In the genomic region with DNA sequence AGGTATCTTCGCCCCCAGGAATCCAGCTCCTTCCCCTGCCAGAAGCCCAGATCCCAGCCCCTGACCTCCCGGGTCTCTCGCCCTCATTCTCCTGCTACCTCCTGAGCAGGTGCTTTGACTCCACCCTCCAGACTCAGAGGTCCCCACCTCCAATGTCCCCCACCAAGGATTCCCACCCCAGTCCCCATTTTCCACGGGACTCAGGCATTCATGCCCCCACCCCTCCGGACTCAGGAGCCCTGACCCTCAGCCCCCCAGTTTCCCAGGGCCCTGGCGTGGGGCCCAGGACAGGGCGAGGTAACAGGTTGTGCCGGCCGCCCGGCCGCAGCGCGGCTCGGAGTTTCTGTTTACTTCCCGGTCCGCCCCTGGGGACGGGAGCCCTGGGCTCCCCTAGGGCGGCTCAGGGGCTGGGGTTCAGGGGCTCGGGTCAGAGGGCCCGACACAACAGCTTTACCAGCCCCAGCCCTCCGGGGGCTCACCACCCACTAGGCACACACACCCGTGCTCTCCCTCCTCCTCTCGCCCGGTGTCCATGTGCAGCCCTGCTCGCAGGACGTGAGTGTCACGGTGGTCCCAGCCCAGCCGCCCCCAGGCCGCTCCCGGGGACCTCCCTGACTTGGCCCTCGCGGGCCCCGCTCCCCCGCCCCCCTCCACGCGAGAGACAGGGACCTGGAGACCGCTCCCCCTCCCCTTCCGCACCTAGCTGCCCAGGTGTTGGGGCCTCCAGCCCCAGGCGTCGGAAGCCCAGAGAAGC, we compare ENCODE assay signal across 11 cellular contexts. TPM values are rescaled to one million over a fixed set of nuclear protein-coding genes. Genes with fewer than 3 reads are reported as not detected.
DNase-seq lines count a peak whose midpoint lies in the region; ATAC-seq and TF ChIP-seq lines count a peak whose summit lies in the region.
"Had no signal": no experiment of that assay in that cellular context is flagged by ENCODE, and none has a peak within 500 bp of the region (broad histone marks: within the 10 kb centered on the region; RNA-seq: fewer than 3 reads in every experiment).

No MANE protein-coding gene starts in this region.

- H3K9ac ChIP-seq in IMR-90 (ENCODE audit: low read depth, low read length) (no peak overlapping the region), trophoblast cell (ENCODE audit: low read length) (no peak overlapping the region)

- WGBS in IMR-90 (ENCODE audit: extremely low coverage in 2 of 2, insufficient read length in 1 of 2), 2 experiments: 14% methylated on average over 11 of the region's 40 CpGs; no CpG with 5 or more reads in 1 of the 2 experiments
- no CpG with 5 or more reads among the region's 40 CpGs for WGBS in trophoblast cell (ENCODE audit: extremely low coverage, insufficient coverage, insufficient read length)

- peaks cover 71% of the 10 kb centered on the region for H3K27me3 ChIP-seq in IMR-90 (ENCODE audit: control insufficient read depth, insufficient read depth, low read length)
- peaks cover 10% of the 10 kb centered on the region for H3K27me3 ChIP-seq in trophoblast cell (ENCODE audit: insufficient read depth, low read length)

- H3K27ac ChIP-seq in IMR-90 (ENCODE audit: insufficient read depth, low read length) (no peak overlapping the region), trophoblast cell (ENCODE audit: low read depth, low read length) (no peak overlapping the region)
- H3K27ac ChIP-seq: brain microvascular endothelial cell had no signal

- H2BK12ac ChIP-seq in trophoblast cell (ENCODE audit: low read length): no peak overlapping the region

- 0 out of 2 replicates have a peak, but pooled peaks have one; percentile 4 for ATAC-seq in IMR-90 (ENCODE audit: low read depth)
- peak; percentile 17 for ATAC-seq in effector memory CD8-positive, alpha-beta T cell (replicated peaks)
- no peak for ATAC-seq in HG02884 (IDR thresholded peaks at IDR 0.05; ENCODE audit: unreplicated experiment)
- no peak for ATAC-seq in HG02623 (IDR thresholded peaks at IDR 0.05; ENCODE audit: unreplicated experiment)

- H3K23ac ChIP-seq in IMR-90 (ENCODE audit: low read depth, low read length) (no peak overlapping the region), trophoblast cell (ENCODE audit: low read length) (no peak overlapping the region)

- CTCF ChIA-PET in IMR-90 (lab: Yijun Ruan, JAX): no interaction called here

- BruUV-seq in IMR-90 (replicated peaks; lab: Mats Ljungman, UMichigan): no TSS peak

- no peaks in the 10 kb centered on the region for H3K79me2 ChIP-seq in trophoblast cell (ENCODE audit: control insufficient read depth, insufficient read depth, low read length, poor library complexity)

- H3K4ac ChIP-seq in IMR-90 (ENCODE audit: low read depth, low read length) (no peak overlapping the region), trophoblast cell (ENCODE audit: low read depth, low read length) (no peak overlapping the region)

- H4K20me1 ChIP-seq in IMR-90 (ENCODE audit: insufficient read depth, low read length): no peaks in the 10 kb centered on the region

- no peak overlapping the region for H2BK5ac ChIP-seq in IMR-90 (ENCODE audit: low read depth, low read length, poor library complexity, severe bottlenecking)
- no peak overlapping the region for H2BK5ac ChIP-seq in trophoblast cell (ENCODE audit: low read depth, low read length, poor library complexity)

- H3K18ac ChIP-seq in IMR-90 (ENCODE audit: low read depth, low read length): no peak overlapping the region
- H3K18ac ChIP-seq in trophoblast cell (ENCODE audit: low read length): no peak overlapping the region

- H2AK5ac ChIP-seq in IMR-90 (ENCODE audit: low read depth, low read length): no peak overlapping the region
- H2AK5ac ChIP-seq in trophoblast cell (ENCODE audit: low read length): no peak overlapping the region

- peaks cover 72 to 98% of the 10 kb centered on the region in 2 donors for H3K27me3 Mint-ChIP-seq in effector memory CD8-positive, alpha-beta T cell

- no peak overlapping the region for H2BK15ac ChIP-seq in IMR-90 (ENCODE audit: low read depth, low read length)

- no peaks in the 10 kb centered on the region for H3K79me1 ChIP-seq in IMR-90 (ENCODE audit: low read depth in 1 of 2, low read length in 2 of 2)
- H3K79me1 ChIP-seq in trophoblast cell (ENCODE audit: low read length): peaks cover 1% of the 10 kb centered on the region

- H4K91ac ChIP-seq in IMR-90 (ENCODE audit: insufficient read depth, low read depth, low read length) (no peak overlapping the region), trophoblast cell (ENCODE audit: low read depth, low read length) (no peak overlapping the region)

- H3K9me3 ChIP-seq in IMR-90 (ENCODE audit: control insufficient read depth, insufficient read depth, low read length) (no peaks in the 10 kb centered on the region), trophoblast cell (ENCODE audit: insufficient read depth, low read depth, low read length) (no peaks in the 10 kb centered on the region)

- H4K8ac ChIP-seq in IMR-90 (ENCODE audit: low read depth in 2 of 2, low read length in 2 of 2) (no peak overlapping the region), trophoblast cell (ENCODE audit: low read depth, low read length) (no peak overlapping the region)

- H4K5ac ChIP-seq in IMR-90 (ENCODE audit: low read depth, low read length): no peak overlapping the region

- H3K56ac ChIP-seq in IMR-90 (ENCODE audit: extremely low read depth, insufficient read depth, low read length): no peak overlapping the region

- H2AFZ ChIP-seq in IMR-90 (replicated peaks; ENCODE audit: low read length, poor library complexity): no peak overlapping the region
- H2AFZ ChIP-seq in trophoblast cell (ENCODE audit: insufficient read depth, low read length, poor library complexity): no peak overlapping the region

- H3K4me3 ChIP-seq in IMR-90 (ENCODE audit: insufficient read depth, low read depth, low read length) (no peak overlapping the region), trophoblast cell (ENCODE audit: low read depth, low read length) (peak overlapping the region; percentile 26)

- peak overlapping the region in 1 of 2 donors; percentile 28 for H3K4me3 Mint-ChIP-seq in effector memory CD8-positive, alpha-beta T cell
- H3K4me3 Mint-ChIP-seq: activated CD4-positive, alpha-beta memory T cell treated with anti-CD3 and anti-CD28 coated beads, Interleukin-2, amount 10 ng/mL, durations not matched to agents 7 days and 5 days had no signal

- peak overlapping the region; percentile 28 for H4K12ac ChIP-seq in trophoblast cell (ENCODE audit: low read depth, low read length)

- no peak for TF ChIP-seq RAD21 in IMR-90 (IDR thresholded peaks at IDR 0.05; ENCODE audit: low read length)

- DNase-seq in IMR-90: no peak
- no peak for DNase-seq in effector memory CD8-positive, alpha-beta T cell
- no peak for DNase-seq in trophoblast cell
- DNase-seq in T-helper 1 cell: no peak
- DNase-seq: activated CD4-positive, alpha-beta memory T cell treated with anti-CD3 and anti-CD28 coated beads, Interleukin-2, amount 10 ng/mL, durations not matched to agents 7 days and 5 days; brain microvascular endothelial cell; hippocampal formation; SIG-M5; stimulated activated naive CD4-positive, alpha-beta T cell had no signal

- H3K4me2 ChIP-seq in IMR-90 (ENCODE audit: low read depth, low read length) (no peak overlapping the region), trophoblast cell (ENCODE audit: low read length) (peak overlapping the region; percentile 51)

- in situ Hi-C loops in IMR-90 (cut with MboI; ENCODE audit: low sequenced_read_pairs): no loop called here

- no peaks in the 10 kb centered on the region for H3K36me3 Mint-ChIP-seq in effector memory CD8-positive, alpha-beta T cell (ENCODE audit: insufficient read depth)

- peaks cover 11 to 19% of the 10 kb centered on the region in 2 donors for H3K4me1 Mint-ChIP-seq in effector memory CD8-positive, alpha-beta T cell (ENCODE audit: low read depth in 2 of 2)

- no peak overlapping the region for H2AK9ac ChIP-seq in IMR-90 (replicated peaks; ENCODE audit: low read depth, low read length, poor library complexity)

- no peaks in the 10 kb centered on the region for H3K4me1 ChIP-seq in IMR-90 (ENCODE audit: control insufficient read depth, insufficient read depth, low read length)
- peaks cover 5 to 7% of the 10 kb centered on the region in 2 experiments for H3K4me1 ChIP-seq in trophoblast cell (ENCODE audit: control insufficient read depth in 1 of 2, insufficient read depth in 2 of 2, low read length in 2 of 2)

- POLR2A ChIA-PET in IMR-90 (lab: Charles Lee; ENCODE audit: unreplicated experiment): interaction anchor here (1.2 kb wide), 1 partner anchor 13 kb away, joined by 3 read pairs; no protein-coding TSS in a partner anchor

- no peak for TF ChIP-seq CTCF in IMR-90 (conservative IDR thresholded peaks at IDR 0.05; ENCODE audit: low read depth, low read length)

- no peaks in the 10 kb centered on the region for H3K36me3 ChIP-seq in IMR-90 (ENCODE audit: control insufficient read depth, insufficient read depth, low read length)
- no peaks in the 10 kb centered on the region for H3K36me3 ChIP-seq in trophoblast cell (ENCODE audit: control insufficient read depth in 1 of 2, insufficient read depth in 2 of 2, low read length in 2 of 2)
- H3K36me3 ChIP-seq: brain microvascular endothelial cell had no signal

- no peaks in the 10 kb centered on the region for H3K9me3 Mint-ChIP-seq in effector memory CD8-positive, alpha-beta T cell
- H3K9me3 Mint-ChIP-seq: activated CD4-positive, alpha-beta memory T cell treated with anti-CD3 and anti-CD28 coated beads, Interleukin-2, amount 10 ng/mL, durations not matched to agents 7 days and 5 days had no signal

- no peak overlapping the region for H2BK120ac ChIP-seq in IMR-90 (ENCODE audit: low read depth, low read length)
- H2BK120ac ChIP-seq in trophoblast cell (ENCODE audit: insufficient read depth, low read length, poor library complexity): no peak overlapping the region

- no peaks in the 10 kb centered on the region for H3K9me1 ChIP-seq in IMR-90 (ENCODE audit: insufficient read depth, low read length)

- intact Hi-C loops in IMR-90 (cut with micrococcal nuclease): no loop called here

- TF ChIP-seq POLR2A in IMR-90 (IDR thresholded peaks at IDR 0.05; ENCODE audit: low read depth, low read length): no peak

- no peak overlapping the region for H2BK20ac ChIP-seq in IMR-90 (ENCODE audit: low read depth, low read length)

- no peak overlapping the region for H3K27ac Mint-ChIP-seq in effector memory CD8-positive, alpha-beta T cell
- H3K27ac Mint-ChIP-seq: activated CD4-positive, alpha-beta memory T cell treated with anti-CD3 and anti-CD28 coated beads, Interleukin-2, amount 10 ng/mL, durations not matched to agents 7 days and 5 days had no signal

- dilution Hi-C loops in IMR-90 (cut with HindIII; ENCODE audit: low sequenced_read_pairs, unreplicated experiment): no loop called here

- no peak overlapping the region for H3K14ac ChIP-seq in IMR-90 (replicated peaks; ENCODE audit: low read depth, low read length)
- peak overlapping the region; percentile 25 for H3K14ac ChIP-seq in trophoblast cell (ENCODE audit: low read length)

RNA-seq across cellular contexts. Expression of gene BICDL2, which starts 0.6 kb away (rescaled TPM):
- total RNA-seq in IMR-90 (2012; rRNA removed): under 0.01 and 0.18 TPM in 2 replicates
- polyA plus RNA-seq in IMR-90 (2012; rRNA removed): 0.17 and 0.19 TPM in 2 replicates
- 0.15 and 0.25 TPM in 2 replicates for polyA plus RNA-seq in IMR-90 (2012; cell fraction: cytosol; rRNA removed)
- polyA plus RNA-seq in IMR-90 (2012; cell fraction: nucleus; rRNA removed; ENCODE audit: low replicate concordance): 0.05 and 0.20 TPM in 2 replicates
- polyA plus RNA-seq in trophoblast cell (2013): 2.0 TPM in 2 replicates

RNA-seq across cellular contexts. Expression of gene MMP25, which starts 10.2 kb away (rescaled TPM):
- total RNA-seq in IMR-90 (2012; rRNA removed): not detected in 2 replicates
- 0.07 TPM in 2 replicates for polyA plus RNA-seq in IMR-90 (2012; rRNA removed)
- 0.03 and 0.07 TPM in 2 replicates for polyA plus RNA-seq in IMR-90 (2012; cell fraction: cytosol; rRNA removed)
- polyA plus RNA-seq in IMR-90 (2012; cell fraction: nucleus; rRNA removed; ENCODE audit: low replicate concordance): 0.50 and 0.57 TPM in 2 replicates
- 0.14 and 0.17 TPM in 2 replicates for polyA plus RNA-seq in trophoblast cell (2013)

RNA-seq across cellular contexts. Expression of gene THOC6, which starts 12.3 kb away (rescaled TPM):
- 16.1 and 16.8 TPM in 2 replicates for total RNA-seq in IMR-90 (2012; rRNA removed)
- 23.1 and 26.0 TPM in 2 replicates for polyA plus RNA-seq in IMR-90 (2012; rRNA removed)
- 19.7 and 25.7 TPM in 2 replicates for polyA plus RNA-seq in IMR-90 (2012; cell fraction: cytosol; rRNA removed)
- polyA plus RNA-seq in IMR-90 (2012; cell fraction: nucleus; rRNA removed; ENCODE audit: low replicate concordance): 128 and 164 TPM in 2 replicates
- polyA plus RNA-seq in trophoblast cell (2013): 26.2 and 26.7 TPM in 2 replicates

RNA-seq across cellular contexts. Expression of gene HCFC1R1, which starts 12.4 kb away (rescaled TPM):
- total RNA-seq in IMR-90 (2012; rRNA removed): 7.2 and 9.7 TPM in 2 replicates
- polyA plus RNA-seq in IMR-90 (2012; rRNA removed): 57.9 and 121 TPM in 2 replicates
- 41.2 and 72.4 TPM in 2 replicates for polyA plus RNA-seq in IMR-90 (2012; cell fraction: cytosol; rRNA removed)
- 15.4 and 31.6 TPM in 2 replicates for polyA plus RNA-seq in IMR-90 (2012; cell fraction: nucleus; rRNA removed; ENCODE audit: low replicate concordance)
- 124 TPM in 2 replicates for polyA plus RNA-seq in trophoblast cell (2013)

RNA-seq across cellular contexts. Expression of gene TNFRSF12A, which starts 16.0 kb away (rescaled TPM):
- 103 and 118 TPM in 2 replicates for total RNA-seq in IMR-90 (2012; rRNA removed)
- polyA plus RNA-seq in IMR-90 (2012; rRNA removed): 304 and 346 TPM in 2 replicates
- polyA plus RNA-seq in IMR-90 (2012; cell fraction: cytosol; rRNA removed): 521 and 602 TPM in 2 replicates
- polyA plus RNA-seq in IMR-90 (2012; cell fraction: nucleus; rRNA removed; ENCODE audit: low replicate concordance): 187 and 632 TPM in 2 replicates
- polyA plus RNA-seq in trophoblast cell (2013): 120 and 121 TPM in 2 replicates

Comparison
In these comparisons a context has a peak if more than half of its experiments do, and no peak if none do; other contexts are left out.
1. ATAC-seq: peak in IMR-90 (single experiment) and effector memory CD8-positive, alpha-beta T cell (single experiment); none in HG02884 (single experiment) and HG02623 (single experiment).